In genomic region chr7:101386558-101387199, GRCh38 we compare ENCODE assay signal across 1 cellular context.
TF ChIP-seq lines count a peak whose summit lies in the region.

No MANE protein-coding gene starts in this region.

TF ChIP-seq in HepG2, 621 proteins besides CTCF, POLR2A, EP300 and RAD21 (continued from another document and continues in another):
- TF ChIP-seq E2F2 (CRISPR knock-in tag; IDR thresholded peaks at IDR 0.05; ENCODE audit: borderline replicate concordance) (no peak), KLF11 (CRISPR knock-in tag; IDR thresholded peaks at IDR 0.05) (no peak), ZHX1 (CRISPR knock-in tag; IDR thresholded peaks at IDR 0.05; ENCODE audit: low read depth) (no peak), ZNF431 (CRISPR knock-in tag; IDR thresholded peaks at IDR 0.05; ENCODE audit: borderline replicate concordance, low read depth) (no peak; the same call in 1 of the 2 replicates), MZF1 (CRISPR knock-in tag; IDR thresholded peaks at IDR 0.05; ENCODE audit: borderline replicate concordance) (no peak), ZNF24 (IDR thresholded peaks at IDR 0.05) (no peak), BCL3 (CRISPR knock-in tag; IDR thresholded peaks at IDR 0.05) (peak; percentile 59; the same call in 1 of the 2 replicates), HDAC1 (CRISPR knock-in tag; IDR thresholded peaks at IDR 0.05) (peak; percentile 74; the same call in 1 of the 2 replicates), TSC22D2 (CRISPR knock-in tag; IDR thresholded peaks at IDR 0.05; ENCODE audit: borderline replicate concordance) (no peak), GZF1 (CRISPR knock-in tag; IDR thresholded peaks at IDR 0.05) (no peak), NR2F1 (CRISPR knock-in tag; IDR thresholded peaks at IDR 0.05) (no peak), MYPOP (CRISPR knock-in tag; IDR thresholded peaks at IDR 0.05) (no peak), HOXA9 (CRISPR knock-in tag; IDR thresholded peaks at IDR 0.05; ENCODE audit: borderline replicate concordance) (no peak), BCL6 (CRISPR knock-in tag; IDR thresholded peaks at IDR 0.05) (peak; percentile 51), HHEX (CRISPR knock-in tag; IDR thresholded peaks at IDR 0.05) (no peak), EZH2 (conservative IDR thresholded peaks at IDR 0.05; ENCODE audit: low read depth, low read length) (no peak), MBD4 (IDR thresholded peaks at IDR 0.05; ENCODE audit: borderline replicate concordance, low read length) (no peak), CREBL2 (CRISPR knock-in tag; IDR thresholded peaks at IDR 0.05; ENCODE audit: borderline replicate concordance) (no peak), RNF2 (conservative IDR thresholded peaks at IDR 0.05; ENCODE audit: low read depth) (no peak), ZNF354B (CRISPR knock-in tag; IDR thresholded peaks at IDR 0.05) (no peak), ZBTB43 (CRISPR knock-in tag; conservative IDR thresholded peaks at IDR 0.05) (no peak), NCOA1 (CRISPR knock-in tag; IDR thresholded peaks at IDR 0.05) (no peak), ZNF839 (CRISPR knock-in tag; IDR thresholded peaks at IDR 0.05; ENCODE audit: borderline replicate concordance) (no peak), ATM (IDR thresholded peaks at IDR 0.05; ENCODE audit: borderline replicate concordance) (no peak), POLR2G (IDR thresholded peaks at IDR 0.05; ENCODE audit: low read depth, low read length) (peak; percentile 83), RARA (CRISPR knock-in tag; IDR thresholded peaks at IDR 0.05) (peak; percentile 42), ZNF256 (CRISPR knock-in tag; conservative IDR thresholded peaks at IDR 0.05) (no peak), ELK4 (CRISPR knock-in tag; IDR thresholded peaks at IDR 0.05; ENCODE audit: borderline replicate concordance) (no peak), MXD4 (CRISPR knock-in tag; IDR thresholded peaks at IDR 0.05) (no peak), TAF1 (CRISPR knock-in tag; IDR thresholded peaks at IDR 0.05) (peak; percentile 40; the same call in 1 of the 2 replicates), ZFP41 (CRISPR knock-in tag; IDR thresholded peaks at IDR 0.05; ENCODE audit: borderline replicate concordance) (no peak), RELA (CRISPR knock-in tag; IDR thresholded peaks at IDR 0.05) (no peak)
- TF ChIP-seq, protein P1, sequence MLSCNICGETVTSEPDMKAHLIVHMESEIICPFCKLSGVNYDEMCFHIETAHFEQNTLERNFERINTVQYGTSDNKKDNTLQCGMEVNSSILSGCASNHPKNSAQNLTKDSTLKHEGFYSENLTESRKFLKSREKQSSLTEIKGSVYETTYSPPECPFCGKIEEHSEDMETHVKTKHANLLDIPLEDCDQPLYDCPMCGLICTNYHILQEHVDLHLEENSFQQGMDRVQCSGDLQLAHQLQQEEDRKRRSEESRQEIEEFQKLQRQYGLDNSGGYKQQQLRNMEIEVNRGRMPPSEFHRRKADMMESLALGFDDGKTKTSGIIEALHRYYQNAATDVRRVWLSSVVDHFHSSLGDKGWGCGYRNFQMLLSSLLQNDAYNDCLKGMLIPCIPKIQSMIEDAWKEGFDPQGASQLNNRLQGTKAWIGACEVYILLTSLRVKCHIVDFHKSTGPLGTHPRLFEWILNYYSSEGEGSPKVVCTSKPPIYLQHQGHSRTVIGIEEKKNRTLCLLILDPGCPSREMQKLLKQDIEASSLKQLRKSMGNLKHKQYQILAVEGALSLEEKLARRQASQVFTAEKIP (CRISPR knock-in tag; IDR thresholded peaks at IDR 0.05; ENCODE audit: borderline replicate concordance) = no peak
- TF ChIP-seq, protein P2, sequence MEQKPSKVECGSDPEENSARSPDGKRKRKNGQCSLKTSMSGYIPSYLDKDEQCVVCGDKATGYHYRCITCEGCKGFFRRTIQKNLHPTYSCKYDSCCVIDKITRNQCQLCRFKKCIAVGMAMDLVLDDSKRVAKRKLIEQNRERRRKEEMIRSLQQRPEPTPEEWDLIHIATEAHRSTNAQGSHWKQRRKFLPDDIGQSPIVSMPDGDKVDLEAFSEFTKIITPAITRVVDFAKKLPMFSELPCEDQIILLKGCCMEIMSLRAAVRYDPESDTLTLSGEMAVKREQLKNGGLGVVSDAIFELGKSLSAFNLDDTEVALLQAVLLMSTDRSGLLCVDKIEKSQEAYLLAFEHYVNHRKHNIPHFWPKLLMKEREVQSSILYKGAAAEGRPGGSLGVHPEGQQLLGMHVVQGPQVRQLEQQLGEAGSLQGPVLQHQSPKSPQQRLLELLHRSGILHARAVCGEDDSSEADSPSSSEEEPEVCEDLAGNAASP (CRISPR knock-in tag; IDR thresholded peaks at IDR 0.05; ENCODE audit: borderline replicate concordance) = peak; percentile 99
- TF ChIP-seq, protein P3, sequence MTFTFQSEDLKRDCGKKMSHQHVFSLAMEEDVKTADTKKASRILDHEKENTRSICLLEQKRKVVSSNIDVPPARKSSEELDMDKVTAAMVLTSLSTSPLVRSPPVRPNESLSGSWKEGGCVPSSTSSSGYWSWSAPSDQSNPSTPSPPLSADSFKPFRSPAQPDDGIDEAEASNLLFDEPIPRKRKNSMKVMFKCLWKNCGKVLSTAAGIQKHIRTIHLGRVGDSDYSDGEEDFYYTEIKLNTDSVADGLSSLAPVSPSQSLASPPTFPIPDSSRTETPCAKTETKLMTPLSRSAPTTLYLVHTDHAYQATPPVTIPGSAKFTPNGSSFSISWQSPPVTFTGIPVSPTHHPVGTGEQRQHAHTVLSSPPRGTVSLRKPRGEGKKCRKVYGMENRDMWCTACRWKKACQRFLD (CRISPR knock-in tag; IDR thresholded peaks at IDR 0.05; ENCODE audit: borderline replicate concordance) = 0 out of 2 replicates have a peak, but pooled peaks have one; percentile 22
- TF ChIP-seq, protein P4, sequence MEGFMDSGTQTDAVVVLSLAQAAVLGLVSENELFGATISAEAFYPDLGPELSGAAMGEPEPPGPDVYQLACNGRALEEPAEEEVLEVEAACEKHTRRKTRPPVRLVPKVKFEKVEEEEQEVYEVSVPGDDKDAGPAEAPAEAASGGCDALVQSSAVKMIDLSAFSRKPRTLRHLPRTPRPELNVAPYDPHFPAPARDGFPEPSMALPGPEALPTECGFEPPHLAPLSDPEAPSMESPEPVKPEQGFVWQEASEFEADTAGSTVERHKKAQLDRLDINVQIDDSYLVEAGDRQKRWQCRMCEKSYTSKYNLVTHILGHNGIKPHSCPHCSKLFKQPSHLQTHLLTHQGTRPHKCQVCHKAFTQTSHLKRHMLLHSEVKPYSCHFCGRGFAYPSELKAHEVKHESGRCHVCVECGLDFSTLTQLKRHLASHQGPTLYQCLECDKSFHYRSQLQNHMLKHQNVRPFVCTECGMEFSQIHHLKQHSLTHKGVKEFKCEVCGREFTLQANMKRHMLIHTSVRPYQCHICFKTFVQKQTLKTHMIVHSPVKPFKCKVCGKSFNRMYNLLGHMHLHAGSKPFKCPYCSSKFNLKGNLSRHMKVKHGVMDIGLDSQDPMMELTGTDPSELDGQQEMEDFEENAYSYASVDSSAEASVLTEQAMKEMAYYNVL (CRISPR knock-in tag; IDR thresholded peaks at IDR 0.05; ENCODE audit: borderline replicate concordance) = 0 out of 2 replicates have a peak, but pooled peaks have one; percentile 21
- TF ChIP-seq, protein P5, sequence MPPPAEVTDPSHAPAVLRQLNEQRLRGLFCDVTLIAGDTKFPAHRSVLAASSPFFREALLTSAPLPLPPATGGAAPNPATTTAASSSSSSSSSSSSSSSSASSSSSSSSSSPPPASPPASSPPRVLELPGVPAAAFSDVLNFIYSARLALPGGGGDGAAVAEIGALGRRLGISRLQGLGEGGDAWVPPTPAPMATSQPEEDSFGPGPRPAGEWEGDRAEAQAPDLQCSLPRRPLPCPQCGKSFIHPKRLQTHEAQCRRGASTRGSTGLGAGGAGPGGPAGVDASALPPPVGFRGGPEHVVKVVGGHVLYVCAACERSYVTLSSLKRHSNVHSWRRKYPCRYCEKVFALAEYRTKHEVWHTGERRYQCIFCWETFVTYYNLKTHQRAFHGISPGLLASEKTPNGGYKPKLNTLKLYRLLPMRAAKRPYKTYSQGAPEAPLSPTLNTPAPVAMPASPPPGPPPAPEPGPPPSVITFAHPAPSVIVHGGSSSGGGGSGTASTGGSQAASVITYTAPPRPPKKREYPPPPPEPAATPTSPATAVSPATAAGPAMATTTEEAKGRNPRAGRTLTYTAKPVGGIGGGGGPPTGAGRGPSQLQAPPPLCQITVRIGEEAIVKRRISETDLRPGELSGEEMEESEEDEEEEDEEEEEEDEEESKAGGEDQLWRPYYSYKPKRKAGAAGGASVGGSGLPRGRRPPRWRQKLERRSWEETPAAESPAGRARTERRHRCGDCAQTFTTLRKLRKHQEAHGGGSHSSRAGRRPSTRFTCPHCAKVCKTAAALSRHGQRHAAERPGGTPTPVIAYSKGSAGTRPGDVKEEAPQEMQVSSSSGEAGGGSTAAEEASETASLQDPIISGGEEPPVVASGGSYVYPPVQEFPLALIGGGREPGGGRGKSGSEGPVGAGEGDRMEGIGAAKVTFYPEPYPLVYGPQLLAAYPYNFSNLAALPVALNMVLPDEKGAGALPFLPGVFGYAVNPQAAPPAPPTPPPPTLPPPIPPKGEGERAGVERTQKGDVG (CRISPR knock-in tag; IDR thresholded peaks at IDR 0.05; ENCODE audit: borderline replicate concordance) = peak; percentile 23; the same call in 1 of the 2 replicates
- TF ChIP-seq, protein P6, sequence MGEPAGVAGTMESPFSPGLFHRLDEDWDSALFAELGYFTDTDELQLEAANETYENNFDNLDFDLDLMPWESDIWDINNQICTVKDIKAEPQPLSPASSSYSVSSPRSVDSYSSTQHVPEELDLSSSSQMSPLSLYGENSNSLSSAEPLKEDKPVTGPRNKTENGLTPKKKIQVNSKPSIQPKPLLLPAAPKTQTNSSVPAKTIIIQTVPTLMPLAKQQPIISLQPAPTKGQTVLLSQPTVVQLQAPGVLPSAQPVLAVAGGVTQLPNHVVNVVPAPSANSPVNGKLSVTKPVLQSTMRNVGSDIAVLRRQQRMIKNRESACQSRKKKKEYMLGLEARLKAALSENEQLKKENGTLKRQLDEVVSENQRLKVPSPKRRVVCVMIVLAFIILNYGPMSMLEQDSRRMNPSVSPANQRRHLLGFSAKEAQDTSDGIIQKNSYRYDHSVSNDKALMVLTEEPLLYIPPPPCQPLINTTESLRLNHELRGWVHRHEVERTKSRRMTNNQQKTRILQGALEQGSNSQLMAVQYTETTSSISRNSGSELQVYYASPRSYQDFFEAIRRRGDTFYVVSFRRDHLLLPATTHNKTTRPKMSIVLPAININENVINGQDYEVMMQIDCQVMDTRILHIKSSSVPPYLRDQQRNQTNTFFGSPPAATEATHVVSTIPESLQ (CRISPR knock-in tag; conservative IDR thresholded peaks at IDR 0.05) = no peak
